Comparison of ENCODE assay signal across 11 cellular contexts in genomic region chr11:118001494-118001971, GRCh38. TPM values are rescaled to one million over a fixed set of nuclear protein-coding genes. Genes with fewer than 3 reads are reported as not detected.
DNase-seq lines count a peak whose midpoint lies in the region; ATAC-seq and TF ChIP-seq lines count a peak whose summit lies in the region.
"Had no signal": no experiment of that assay in that cellular context is flagged by ENCODE, and none has a peak within 500 bp of the region (broad histone marks: within the 10 kb centered on the region; RNA-seq: fewer than 3 reads in every experiment).

No MANE protein-coding gene starts in this region.

- ATAC-seq in Right ventricle myocardium superior (ENCODE audit: poor library complexity): no peak
- ATAC-seq in activated CD8-positive, alpha-beta memory T cell treated with anti-CD3 and anti-CD28 coated beads, Interleukin-2, amount 10 ng/mL, durations not matched to agents 7 days and 5 days: peak; percentile 58
- no peak for ATAC-seq in left lung
- no peak for ATAC-seq in upper lobe of left lung (ENCODE audit: low FRiP score in 2 of 2)

- 56 to 68% methylated on average over 5 of the region's 5 CpGs for WGBS in upper lobe of left lung, 2 donors
- WGBS in mesendoderm (ENCODE audit: extremely low coverage, insufficient coverage, low lambda C conversion rate): no CpG with 5 or more reads among the region's 5 CpGs

- TF ChIP-seq CTCF in left ventricle myocardium inferior (IDR thresholded peaks at IDR 0.05; ENCODE audit: borderline replicate concordance): no peak
- TF ChIP-seq CTCF in left lung (IDR thresholded peaks at IDR 0.05): no peak
- no peak for TF ChIP-seq CTCF in upper lobe of left lung (IDR thresholded peaks at IDR 0.05)

- intact Hi-C loops in left ventricle myocardium inferior (cut with micrococcal nuclease) (no loop called here), Right ventricle myocardium superior (cut with DNase I) (no loop called here), left lung (cut with DNase I) (no loop called here)

- H3K27me3 Mint-ChIP-seq in activated CD8-positive, alpha-beta memory T cell treated with anti-CD3 and anti-CD28 coated beads, Interleukin-2, amount 10 ng/mL, durations not matched to agents 7 days and 5 days: no peaks in the 10 kb centered on the region

- H4K8ac ChIP-seq in mesendoderm (ENCODE audit: low read depth, low read length): no peak overlapping the region

- peak overlapping the region; percentile 98 for H3K27ac Mint-ChIP-seq in activated CD8-positive, alpha-beta memory T cell treated with anti-CD3 and anti-CD28 coated beads, Interleukin-2, amount 10 ng/mL, durations not matched to agents 7 days and 5 days

- no peaks in the 10 kb centered on the region for H3K79me2 ChIP-seq in mesendoderm (ENCODE audit: control insufficient read depth, insufficient read depth, low read length)

- no peak overlapping the region for H4K5ac ChIP-seq in mesendoderm (ENCODE audit: low read length)

- H3K36me3 Mint-ChIP-seq in activated CD8-positive, alpha-beta memory T cell treated with anti-CD3 and anti-CD28 coated beads, Interleukin-2, amount 10 ng/mL, durations not matched to agents 7 days and 5 days: peaks cover 67% of the 10 kb centered on the region

- H3K79me1 ChIP-seq in mesendoderm (ENCODE audit: low read length): no peaks in the 10 kb centered on the region

- no peak overlapping the region for H3K9ac ChIP-seq in mesendoderm (ENCODE audit: low read length)

- peaks cover 6% of the 10 kb centered on the region for H3K9me3 Mint-ChIP-seq in activated CD8-positive, alpha-beta memory T cell treated with anti-CD3 and anti-CD28 coated beads, Interleukin-2, amount 10 ng/mL, durations not matched to agents 7 days and 5 days (ENCODE audit: low read depth)

- H3K36me3 ChIP-seq in left ventricle myocardium inferior (no peaks in the 10 kb centered on the region), left lung (peaks cover 0 to 40% of the 10 kb centered on the region in 2 donors), upper lobe of left lung (peaks cover 0 to 4% (median 2%) of the 10 kb centered on the region in 4 donors), mesendoderm (ENCODE audit: control insufficient read depth, insufficient read depth, low read length) (no peaks in the 10 kb centered on the region)

- DNase-seq in left ventricle myocardium inferior (no peak), Right ventricle myocardium superior (no peak), left lung (no peak), upper lobe of left lung (no peak), mesendoderm (no peak), NCI-H510A (lab: John Stamatoyannopoulos, UW) (no peak)
- no peak for DNase-seq in activated CD8-positive, alpha-beta memory T cell treated with anti-CD3 and anti-CD28 coated beads, Interleukin-2, amount 10 ng/mL, durations not matched to agents 7 days and 5 days
- DNase-seq in stimulated activated CD4-positive, alpha-beta T cell treated with anti-CD3 and anti-CD28 coated beads, Interleukin-1b, Interleukin-23, amount 100 ng/mL, for 48 hours: no peak
- DNase-seq: NCI-H446 had no signal

- no peak overlapping the region for H2BK15ac ChIP-seq in mesendoderm (replicated peaks; ENCODE audit: low read depth)

- no peak overlapping the region for H3K4me2 ChIP-seq in mesendoderm (ENCODE audit: low read length)

- no peak overlapping the region for H3K18ac ChIP-seq in mesendoderm (ENCODE audit: low read length)

- H3K27me3 ChIP-seq in left ventricle myocardium inferior (ENCODE audit: low read depth) (peaks cover 32% of the 10 kb centered on the region), left lung (no peaks in the 10 kb centered on the region), upper lobe of left lung (no peaks in the 10 kb centered on the region), mesendoderm (ENCODE audit: insufficient read depth, low read length, poor library complexity) (no peaks in the 10 kb centered on the region)

- H3K4ac ChIP-seq in mesendoderm (ENCODE audit: low read depth, low read length): no peak overlapping the region

- no peak overlapping the region for H2AK5ac ChIP-seq in mesendoderm (ENCODE audit: low read length)

- CTCF ChIA-PET in activated CD8-positive, alpha-beta memory T cell treated with anti-CD3 and anti-CD28 coated beads, Interleukin-2, amount 10 ng/mL, durations not matched to agents 7 days and 5 days (lab: Charles Lee): interaction anchor here (0.7 to 39.2 kb wide), 11 partner anchors 10 to 194 kb away, joined by 3 to 459 read pairs (median 14); partner anchors contain the start of gene IL10RA

- H3K56ac ChIP-seq in mesendoderm (ENCODE audit: low read length): no peak overlapping the region

- H3K23ac ChIP-seq in mesendoderm (ENCODE audit: low read length): no peak overlapping the region

- H3K27ac ChIP-seq in left ventricle myocardium inferior (replicated peaks) (peak overlapping the region; percentile 71), left lung (peak overlapping the region; percentile 75 to 84), upper lobe of left lung (peak overlapping the region; percentile 72 to 77 (median 76)), mesendoderm (ENCODE audit: low read depth, low read length) (no peak overlapping the region)
- H3K27ac ChIP-seq: epithelial cell of prostate had no signal

- TF ChIP-seq EP300 in upper lobe of left lung (IDR thresholded peaks at IDR 0.05): no peak

- H2BK5ac ChIP-seq in mesendoderm (ENCODE audit: low read length): no peak overlapping the region

- no peak overlapping the region for H3K4me3 ChIP-seq in left ventricle myocardium inferior
- H3K4me3 ChIP-seq in left lung: no peak overlapping the region
- no peak overlapping the region for H3K4me3 ChIP-seq in upper lobe of left lung
- no peak overlapping the region for H3K4me3 ChIP-seq in mesendoderm (ENCODE audit: low read length)

- no peak overlapping the region for H2BK120ac ChIP-seq in mesendoderm (ENCODE audit: low read depth, low read length)

- H3K9me3 ChIP-seq in left ventricle myocardium inferior (replicated peaks) (peaks cover 6% of the 10 kb centered on the region), left lung (peaks cover 0 to 4% of the 10 kb centered on the region in 2 donors), upper lobe of left lung (no peaks in the 10 kb centered on the region)

- H3K4me3 Mint-ChIP-seq in activated CD8-positive, alpha-beta memory T cell treated with anti-CD3 and anti-CD28 coated beads, Interleukin-2, amount 10 ng/mL, durations not matched to agents 7 days and 5 days: peak overlapping the region; percentile 54

- H3K4me1 Mint-ChIP-seq in activated CD8-positive, alpha-beta memory T cell treated with anti-CD3 and anti-CD28 coated beads, Interleukin-2, amount 10 ng/mL, durations not matched to agents 7 days and 5 days: peaks cover 99% of the 10 kb centered on the region

- H3K4me1 ChIP-seq in left ventricle myocardium inferior: peaks cover 16% of the 10 kb centered on the region
- H3K4me1 ChIP-seq in left lung: peaks cover 17 to 81% of the 10 kb centered on the region in 2 donors
- peaks cover 8 to 35% (median 20%) of the 10 kb centered on the region in 4 donors for H3K4me1 ChIP-seq in upper lobe of left lung
- no peaks in the 10 kb centered on the region for H3K4me1 ChIP-seq in mesendoderm (ENCODE audit: control insufficient read depth, low read depth, low read length)

- TF ChIP-seq POLR2A in upper lobe of left lung (IDR thresholded peaks at IDR 0.05): peak in 1 of 4 donors; percentile 16

RNA-seq across cellular contexts. Expression of gene IL10RA, which starts 15.3 kb away (rescaled TPM):
- total RNA-seq in left ventricle myocardium inferior (5.0 TPM), Right ventricle myocardium superior (6.2 TPM), left lung (10 to 100 TPM; 21.2 to 56.8 TPM), upper lobe of left lung (100 to 1,000 TPM in 1 of 6 donors, 10 to 100 TPM in 5; 30.7 to 139 (median 46.1) TPM)
- total RNA-seq in activated CD8-positive, alpha-beta memory T cell treated with anti-CD3 and anti-CD28 coated beads, Interleukin-2, amount 10 ng/mL, durations not matched to agents 7 days and 5 days: 100 to 1,000 TPM; 247 to 260 TPM
- 0.06 TPM for polyA plus RNA-seq in mesendoderm (2013, experiment 1 of 2)
- 0.10 TPM for polyA plus RNA-seq in mesendoderm (2013, experiment 2 of 2)
- total RNA-seq: SK-MEL-5 had no signal
